18 cellular contexts compared by ENCODE assay signal in the genomic region with DNA sequence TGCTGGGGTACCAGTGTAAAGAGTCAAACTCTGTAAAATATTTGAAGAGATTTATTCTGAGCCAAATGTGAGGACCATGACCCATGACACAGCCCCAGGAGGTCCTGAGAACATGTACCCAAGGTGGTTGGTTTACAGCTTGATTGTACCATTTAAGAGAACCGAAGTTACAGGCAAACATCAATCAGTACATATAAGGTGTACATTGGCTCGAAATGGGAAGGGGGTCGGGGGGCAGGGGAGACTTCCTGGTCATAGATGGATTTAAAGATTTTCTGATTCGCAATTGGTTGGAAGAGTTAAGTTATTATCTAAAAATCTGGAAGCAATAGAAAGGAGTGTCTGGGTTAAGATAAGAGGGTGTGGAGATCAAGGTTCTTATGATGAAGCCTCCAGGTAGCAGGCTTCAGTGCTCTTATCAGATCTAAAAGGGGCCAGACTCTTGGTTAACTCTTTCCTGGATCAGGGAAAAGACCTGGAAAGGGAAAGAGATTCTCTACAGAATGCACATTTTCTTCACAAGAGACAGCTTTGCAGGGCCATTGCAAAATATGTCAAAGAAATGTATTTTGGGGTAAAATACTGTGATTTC. TPM values are rescaled to one million over a fixed set of nuclear protein-coding genes. Genes with fewer than 3 reads are reported as not detected.
DNase-seq lines count a peak whose midpoint lies in the region; ATAC-seq, FAIRE-seq and TF ChIP-seq lines count a peak whose summit lies in the region.
"Had no signal": no experiment of that assay in that cellular context is flagged by ENCODE, and none has a peak within 500 bp of the region (broad histone marks: within the 10 kb centered on the region; RNA-seq: fewer than 3 reads in every experiment).

No MANE protein-coding gene starts in this region.

- no peaks in the 10 kb centered on the region for H3K36me3 ChIP-seq in Peyer's patch
- no peaks in the 10 kb centered on the region for H3K36me3 ChIP-seq in hepatocyte (replicated peaks; ENCODE audit: insufficient read depth, low read depth)
- H3K36me3 ChIP-seq in mucosa of rectum (ENCODE audit: control insufficient read depth in 2 of 2, insufficient read depth in 2 of 2, low read length in 2 of 2): no peaks in the 10 kb centered on the region
- H3K36me3 ChIP-seq in HepG2 (replicated peaks in 1 of 2; ENCODE audit: control insufficient read depth in 1 of 2, insufficient read depth in 2 of 2, low read length in 2 of 2): no peaks in the 10 kb centered on the region
- H3K36me3 ChIP-seq: BLaER1 treated with 17β-estradiol and CSF1 and Interleukin-3, amounts not matched to agents 10 nM and 100 nM had no signal

- H3K9me3 ChIP-seq in Peyer's patch (no peaks in the 10 kb centered on the region), hepatocyte (ENCODE audit: low read depth) (no peaks in the 10 kb centered on the region), mucosa of rectum (ENCODE audit: control insufficient read depth in 2 of 2, low read length in 2 of 2) (no peaks in the 10 kb centered on the region), HepG2 (ENCODE audit: low read length) (no peaks in the 10 kb centered on the region)

- FAIRE-seq in HepG2 (lab: Jason Lieb, UNC): no peak
- FAIRE-seq: GM12878, H1, K562 had no signal

- POLR2A ChIA-PET in HepG2 (lab: Yijun Ruan, JAX): no interaction called here
- POLR2A ChIA-PET in naive thymus-derived CD8-positive, alpha-beta T cell (lab: Charles Lee): no interaction called here

- H3K36me3 Mint-ChIP-seq in naive thymus-derived CD8-positive, alpha-beta T cell: no peaks in the 10 kb centered on the region
- H3K36me3 Mint-ChIP-seq: CD8-positive, alpha-beta T cell had no signal

- H3K79me2 ChIP-seq in hepatocyte (no peaks in the 10 kb centered on the region), HepG2 (ENCODE audit: insufficient read depth, low read length) (no peaks in the 10 kb centered on the region)

- TF ChIP-seq POLR2A in Peyer's patch (IDR thresholded peaks at IDR 0.05): no peak
- TF ChIP-seq POLR2A in HepG2 (IDR thresholded peaks at IDR 0.05; ENCODE audit: insufficient read depth in 1 of 2, low read depth in 2 of 2, low read length in 2 of 2): no peak

- H3K9me2 ChIP-seq in hepatocyte (replicated peaks; ENCODE audit: insufficient read depth): no peaks in the 10 kb centered on the region

- H3K9me3 Mint-ChIP-seq in naive thymus-derived CD8-positive, alpha-beta T cell: no peaks in the 10 kb centered on the region
- H3K9me3 Mint-ChIP-seq: CD8-positive, alpha-beta T cell had no signal

- H3K27me3 Mint-ChIP-seq in naive thymus-derived CD8-positive, alpha-beta T cell: peaks cover 0 to 3% (median 0%) of the 10 kb centered on the region in 5 donors

- BruUV-seq in HepG2 (replicated peaks; lab: Mats Ljungman, UMichigan): no TSS peak

- no peak overlapping the region for H3K4me3 Mint-ChIP-seq in naive thymus-derived CD8-positive, alpha-beta T cell
- H3K4me3 Mint-ChIP-seq: B cell; CD8-positive, alpha-beta T cell; H9 had no signal

- no peak overlapping the region for H3K27ac Mint-ChIP-seq in naive thymus-derived CD8-positive, alpha-beta T cell
- H3K27ac Mint-ChIP-seq: B cell; CD8-positive, alpha-beta T cell; H9 had no signal

- in situ Hi-C loops in HepG2 (cut with HindIII; ENCODE audit: extremely low pct_ligation_motif_present, low pct_unique_long_range_greater_than_20kb): no loop called here

- H3K27me3 ChIP-seq in Peyer's patch (no peaks in the 10 kb centered on the region), hepatocyte (no peaks in the 10 kb centered on the region), mucosa of rectum (ENCODE audit: control insufficient read depth in 2 of 2, insufficient read depth in 2 of 2, low read length in 2 of 2) (no peaks in the 10 kb centered on the region), HepG2 (ENCODE audit: control insufficient read depth in 1 of 2, insufficient read depth in 2 of 2, low read length in 2 of 2) (peaks cover 0 to 9% of the 10 kb centered on the region in 2 experiments; a peak in 2 of 5 replicates)
- H3K27me3 ChIP-seq: BLaER1 treated with 17β-estradiol and CSF1 and Interleukin-3, amounts not matched to agents 10 nM and 100 nM had no signal

- H3K27ac ChIP-seq in Peyer's patch (peak overlapping the region in 3 of 4 donors; percentile 40 to 85 (median 75)), hepatocyte (peak overlapping the region; percentile 37), mucosa of rectum (ENCODE audit: low read depth in 2 of 2, low read length in 2 of 2) (peak overlapping the region; percentile 66 to 67), HepG2 (ENCODE audit: extremely low read length, insufficient read depth, low read length) (no peak overlapping the region)
- H3K27ac ChIP-seq: BLaER1 treated with 17β-estradiol and CSF1 and Interleukin-3, amounts not matched to agents 10 nM and 100 nM had no signal

- H3K4me1 ChIP-seq in Peyer's patch: peaks cover 0 to 42% (median 6%) of the 10 kb centered on the region in 4 donors
- H3K4me1 ChIP-seq in hepatocyte (ENCODE audit: insufficient read depth): peaks cover 11% of the 10 kb centered on the region
- H3K4me1 ChIP-seq in mucosa of rectum (ENCODE audit: control insufficient read depth in 2 of 2, insufficient read depth in 2 of 2, low read length in 2 of 2): peaks cover 25 to 38% of the 10 kb centered on the region in 2 donors
- no peaks in the 10 kb centered on the region for H3K4me1 ChIP-seq in HepG2 (ENCODE audit: insufficient read depth, low read length)

- CTCF ChIA-PET in HepG2 (lab: Yijun Ruan, JAX; ENCODE audit: low intra/inter-chr PET ratio, low total read pairs): no interaction called here

- H2AFZ ChIP-seq in hepatocyte (no peak overlapping the region), HepG2 (ENCODE audit: low read length) (no peak overlapping the region)

- no peak for TF ChIP-seq CTCF in Peyer's patch (IDR thresholded peaks at IDR 0.05)
- TF ChIP-seq CTCF in hepatocyte (IDR thresholded peaks at IDR 0.05; ENCODE audit: poor library complexity): no peak
- no peak for TF ChIP-seq CTCF in HepG2 (CRISPR knock-in tag; IDR thresholded peaks at IDR 0.05)

- DNase-seq in Peyer's patch (peak in 2 of 3 donors; percentile 52 to 60), hepatocyte (ENCODE audit: low spot score) (peak; percentile 28), HepG2 (ENCODE audit: low spot score) (no peak), NOMO-1 treated with DMSO at 0.1 percent for 48 hours (lab: John Stamatoyannopoulos, UW; ENCODE audit: unreplicated experiment) (no peak)
- DNase-seq in naive thymus-derived CD8-positive, alpha-beta T cell: no peak
- DNase-seq: CD8-positive, alpha-beta T cell; DMS 273 treated with DMSO at 0.1 percent for 48 hours; DMS53; DND-41; EL; H9 had no signal

- intact Hi-C loops in HepG2 (cut with micrococcal nuclease; ENCODE audit: unreplicated experiment): no loop called here

- no peak for TF ChIP-seq RAD21 in HepG2 (CRISPR knock-in tag; IDR thresholded peaks at IDR 0.05)

- H3K4me3 ChIP-seq in Peyer's patch (no peak overlapping the region), hepatocyte (no peak overlapping the region), mucosa of rectum (ENCODE audit: low read length in 2 of 2) (no peak overlapping the region), HepG2 (replicated peaks in 1 of 3; ENCODE audit: insufficient read depth in 1 of 3, low read depth in 2 of 3, low read length in 3 of 3) (no peak overlapping the region)
- H3K4me3 ChIP-seq: BLaER1 treated with 17β-estradiol and CSF1 and Interleukin-3, amounts not matched to agents 10 nM and 100 nM; GM12878; K562 had no signal

- peaks cover 6 to 22% (median 13%) of the 10 kb centered on the region in 4 donors for H3K4me1 Mint-ChIP-seq in naive thymus-derived CD8-positive, alpha-beta T cell
- H3K4me1 Mint-ChIP-seq: B cell had no signal

- H3K9ac ChIP-seq in mucosa of rectum (ENCODE audit: low read depth in 1 of 2, low read length in 2 of 2): no peak overlapping the region
- H3K9ac ChIP-seq in HepG2 (ENCODE audit: insufficient read depth, low read depth, low read length): no peak overlapping the region
- H3K9ac ChIP-seq: BLaER1 treated with 17β-estradiol and CSF1 and Interleukin-3, amounts not matched to agents 10 nM and 100 nM had no signal

- ATAC-seq in HepG2: no peak
- ATAC-seq in naive thymus-derived CD8-positive, alpha-beta T cell: no peak
- ATAC-seq in esophagus mucosa: no peak
- ATAC-seq: CD8-positive, alpha-beta T cell; GM12878; K562 had no signal

- H4K20me1 ChIP-seq in hepatocyte (ENCODE audit: insufficient read depth, poor library complexity, severe bottlenecking): no peaks in the 10 kb centered on the region
- no peaks in the 10 kb centered on the region for H4K20me1 ChIP-seq in HepG2 (ENCODE audit: insufficient read depth, low read length)
- H4K20me1 ChIP-seq: BLaER1 treated with 17β-estradiol and CSF1 and Interleukin-3, amounts not matched to agents 10 nM and 100 nM had no signal

- TF ChIP-seq EP300 in HepG2 (IDR thresholded peaks at IDR 0.05; ENCODE audit: low read depth in 2 of 2, low read length in 2 of 2) (no peak), HepG2 (CRISPR knock-in tag; IDR thresholded peaks at IDR 0.05; ENCODE audit: borderline replicate concordance) (no peak)

- 26% methylated on average over 4 of the region's 4 CpGs for WGBS in hepatocyte (ENCODE audit: low lambda C conversion rate, missing lambda C conversion rate)
- 5% methylated on average over 4 of the region's 4 CpGs for WGBS in HepG2 (ENCODE audit: low lambda C conversion rate)

- no peak overlapping the region for H3K4me2 ChIP-seq in hepatocyte
- H3K4me2 ChIP-seq in HepG2 (ENCODE audit: low read depth, low read length): no peak overlapping the region
- H3K4me2 ChIP-seq: BLaER1 treated with 17β-estradiol and CSF1 and Interleukin-3, amounts not matched to agents 10 nM and 100 nM had no signal

RNA-seq across cellular contexts. Expression of gene NTPCR, which starts 47.5 kb away (rescaled TPM):
- total RNA-seq in Peyer's patch (10 to 100 TPM; 25.7 to 43.0 (median 29.6) TPM), hepatocyte (32.1 and 43.2 TPM in 2 replicates), HepG2 (2016; rRNA removed; fragmentation: Illumina TruSeq; extraction: Trizol) (47.0 and 65.1 TPM in 2 replicates), esophagus mucosa (44.0 TPM)
- polyA plus RNA-seq in hepatocyte (52.9 and 53.8 TPM in 2 replicates), HepG2 (2011; rRNA removed) (9.9 and 11.7 TPM in 2 replicates)
- 23.2 and 28.5 TPM in 2 replicates for total RNA-seq in HepG2 (2016; cell fraction: cytosol; rRNA removed; fragmentation: Illumina TruSeq; extraction: Trizol; ENCODE audit: low read depth)
- total RNA-seq in HepG2 (2016; cell fraction: insoluble cytoplasmic fraction; rRNA removed; fragmentation: Illumina TruSeq; extraction: Trizol): 49.0 and 57.6 TPM in 2 replicates
- 37.3 and 42.9 TPM in 2 replicates for total RNA-seq in HepG2 (2016; cell fraction: membrane; rRNA removed; fragmentation: Illumina TruSeq; extraction: Trizol)
- 25.2 and 26.0 TPM in 2 replicates for total RNA-seq in HepG2 (2016; cell fraction: nucleus; rRNA removed; fragmentation: Illumina TruSeq; extraction: Trizol)
- 9.2 and 11.3 TPM in 2 replicates for polyA plus RNA-seq in HepG2 (2011; cell fraction: cytosol; rRNA removed)
- polyA plus RNA-seq in HepG2 (2011; cell fraction: nucleus; rRNA removed): 8.6 and 8.8 TPM in 2 replicates
- 22.3 and 25.9 TPM in 2 replicates for polyA plus RNA-seq in HepG2 (2012)
- 30.0 and 36.6 TPM in 2 replicates for polyA plus RNA-seq in HepG2 (2016; cell fraction: cytosol; fragmentation: Illumina TruSeq; extraction: Trizol; ENCODE audit: low read depth)
- polyA plus RNA-seq in HepG2 (2016; cell fraction: insoluble cytoplasmic fraction; fragmentation: Illumina TruSeq; extraction: Trizol; ENCODE audit: low read depth): 63.5 and 65.7 TPM in 2 replicates
- 41.2 and 46.3 TPM in 2 replicates for polyA plus RNA-seq in HepG2 (2016; cell fraction: membrane; fragmentation: Illumina TruSeq; extraction: Trizol; ENCODE audit: low read depth)
- 32.2 and 43.6 TPM in 2 replicates for polyA plus RNA-seq in HepG2 (2016; cell fraction: nucleus; fragmentation: Illumina TruSeq; extraction: Trizol; ENCODE audit: insufficient read depth, low read depth)
- polyA minus RNA-seq in HepG2 (2011; rRNA and poly(A)+ RNA removed; ENCODE audit: low replicate concordance): 7.5 and 8.1 TPM in 2 replicates
- polyA minus RNA-seq in HepG2 (2011; cell fraction: cytosol; rRNA and poly(A)+ RNA removed): 5.5 and 5.7 TPM in 2 replicates
- polyA minus RNA-seq in HepG2 (2011; cell fraction: nucleus; rRNA and poly(A)+ RNA removed): 22.7 and 28.3 TPM in 2 replicates
- total RNA-seq in naive thymus-derived CD8-positive, alpha-beta T cell: 10 to 100 TPM; 15.1 to 16.6 TPM
- polyA plus RNA-seq in naive thymus-derived CD8-positive, alpha-beta T cell: 10 to 100 TPM; 29.5 to 91.1 (median 37.6) TPM

Comparison
In these comparisons a context has a peak if more than half of its experiments do, and no peak if none do; other contexts are left out.
1. DNase-seq: peak in Peyer's patch (2 of 3) and hepatocyte (single experiment); none in HepG2 (single experiment), NOMO-1 treated with DMSO at 0.1 percent for 48 hours (single experiment) and naive thymus-derived CD8-positive, alpha-beta T cell (0 of 10).